8 cellular contexts compared by ENCODE assay signal in genomic region chr1:207751463-207751789, GRCh38. TPM values are rescaled to one million over a fixed set of nuclear protein-coding genes. Genes with fewer than 3 reads are reported as not detected.
A peak's percentile ranks its signal among the peaks of the same experiment; 100 is the strongest.
DNase-seq lines count a peak whose midpoint lies in the region; ATAC-seq and TF ChIP-seq lines count a peak whose summit lies in the region.
"Not testable (repeated sequence)": the region's sequence is repeated elsewhere in the genome, so short reads cannot be mapped to it uniquely, and the experiment has no call there.

No MANE protein-coding gene starts in this region.

- H3F3A ChIP-seq in Loucy (ENCODE audit: low read depth) = not testable (repeated sequence)

- H3K79me2 ChIP-seq in Loucy (ENCODE audit: insufficient read depth, low read length) (peaks cover 59% of the 10 kb centered on the region), hepatocyte (peaks cover 52% of the 10 kb centered on the region)

- ATAC-seq in GM21825 (IDR thresholded peaks at IDR 0.05; ENCODE audit: unreplicated experiment) = peak; percentile 0

- CTCF ChIA-PET in CD4-positive, alpha-beta memory T cell (lab: Charles Lee; ENCODE audit: partially characterized antibody) = not testable (repeated sequence)
- CTCF ChIA-PET in activated CD4-positive, alpha-beta memory T cell treated with anti-CD3 and anti-CD28 coated beads, Interleukin-2, amount 10 ng/mL, durations not matched to agents 7 days and 5 days (lab: Charles Lee) = interaction anchor here (1.9 kb wide), 1 partner anchor 134 kb away, joined by 6 read pairs; no protein-coding TSS in a partner anchor

- peak overlapping the region; percentile 74 to 96 for H3K4me3 ChIP-seq in CD4-positive, alpha-beta memory T cell (ENCODE audit: low read length in 2 of 2)
- H3K4me3 ChIP-seq in Loucy (ENCODE audit: low read length, poor library complexity, severe bottlenecking) = peak overlapping the region; percentile 92
- peak overlapping the region; percentile 74 for H3K4me3 ChIP-seq in choroid plexus epithelial cell (ENCODE audit: low read depth, low read length)
- H3K4me3 ChIP-seq in hepatocyte = peak overlapping the region; percentile 2

- H3K9me3 Mint-ChIP-seq in CD4-positive, alpha-beta memory T cell; activated CD4-positive, alpha-beta memory T cell treated with anti-CD3 and anti-CD28 coated beads, Interleukin-2, amount 10 ng/mL, durations not matched to agents 7 days and 5 days; nephron: not testable (repeated sequence)

- H3K9me3 ChIP-seq in CD4-positive, alpha-beta memory T cell (ENCODE audit: control insufficient read depth in 1 of 2, low read length in 2 of 2); Loucy (ENCODE audit: insufficient read depth, low read depth, low read length); hepatocyte (ENCODE audit: low read depth): not testable (repeated sequence)

- 27% methylated on average over 7 of the region's 7 CpGs for WGBS in hepatocyte (ENCODE audit: low lambda C conversion rate, missing lambda C conversion rate)

- H3K27me3 ChIP-seq in CD4-positive, alpha-beta memory T cell (ENCODE audit: insufficient read depth, low read length); Loucy (ENCODE audit: insufficient read depth, low read length, poor library complexity, severe bottlenecking); hepatocyte: not testable (repeated sequence)

- H3K9me2 ChIP-seq in Loucy (replicated peaks; ENCODE audit: low read depth, low read length); hepatocyte (replicated peaks; ENCODE audit: insufficient read depth): not testable (repeated sequence)

- H3K4me3 Mint-ChIP-seq in CD4-positive, alpha-beta memory T cell = peak overlapping the region; percentile 96 to 100 (median 100)
- H3K4me3 Mint-ChIP-seq in activated CD4-positive, alpha-beta memory T cell treated with anti-CD3 and anti-CD28 coated beads, Interleukin-2, amount 10 ng/mL, durations not matched to agents 7 days and 5 days = peak overlapping the region; percentile 100
- H3K4me3 Mint-ChIP-seq in nephron = peak overlapping the region; percentile 99

- peak overlapping the region; percentile 79 for H3K27ac ChIP-seq in CD4-positive, alpha-beta memory T cell (ENCODE audit: low read depth, low read length)
- H3K27ac ChIP-seq in hepatocyte = peak overlapping the region; percentile 95
- H3K27ac ChIP-seq in temporal lobe (ENCODE audit: low read depth, low read length) = peak overlapping the region; percentile 61

- peaks cover 6 to 17% of the 10 kb centered on the region in 2 donors for H3K36me3 Mint-ChIP-seq in CD4-positive, alpha-beta memory T cell
- peaks cover 11% of the 10 kb centered on the region for H3K36me3 Mint-ChIP-seq in activated CD4-positive, alpha-beta memory T cell treated with anti-CD3 and anti-CD28 coated beads, Interleukin-2, amount 10 ng/mL, durations not matched to agents 7 days and 5 days (ENCODE audit: low read depth)
- not testable (repeated sequence) for H3K36me3 Mint-ChIP-seq in nephron (ENCODE audit: low read depth)

- intact Hi-C loops in CD4-positive, alpha-beta memory T cell (cut with micrococcal nuclease) = loop anchor here (5.0 kb wide), 2 partner anchors 46 to 116 kb away; no protein-coding TSS in a partner anchor

- peak overlapping the region; percentile 86 for H3K9ac ChIP-seq in Loucy (ENCODE audit: low read depth, low read length, poor library complexity, severe bottlenecking)

- H4K20me1 ChIP-seq in Loucy (ENCODE audit: insufficient read depth, low read length, poor library complexity, severe bottlenecking) (peaks cover 44% of the 10 kb centered on the region), hepatocyte (ENCODE audit: insufficient read depth, poor library complexity, severe bottlenecking) (peaks cover 38% of the 10 kb centered on the region)

- H3K4me1 ChIP-seq in CD4-positive, alpha-beta memory T cell (ENCODE audit: insufficient read depth, low read length) = peaks cover 68% of the 10 kb centered on the region
- peaks cover 65% of the 10 kb centered on the region for H3K4me1 ChIP-seq in Loucy (ENCODE audit: insufficient read depth, low read length, poor library complexity, severe bottlenecking)
- H3K4me1 ChIP-seq in hepatocyte (ENCODE audit: insufficient read depth) = peaks cover 51% of the 10 kb centered on the region

- H3K27ac Mint-ChIP-seq in CD4-positive, alpha-beta memory T cell = peak overlapping the region; percentile 92 to 99 (median 98)
- peak overlapping the region; percentile 93 for H3K27ac Mint-ChIP-seq in activated CD4-positive, alpha-beta memory T cell treated with anti-CD3 and anti-CD28 coated beads, Interleukin-2, amount 10 ng/mL, durations not matched to agents 7 days and 5 days
- H3K27ac Mint-ChIP-seq in nephron = peak overlapping the region; percentile 98 to 99 (median 98)

- H3K27me3 Mint-ChIP-seq in CD4-positive, alpha-beta memory T cell; activated CD4-positive, alpha-beta memory T cell treated with anti-CD3 and anti-CD28 coated beads, Interleukin-2, amount 10 ng/mL, durations not matched to agents 7 days and 5 days; nephron (ENCODE audit: low read depth): not testable (repeated sequence)

- H3K4me2 ChIP-seq in Loucy (ENCODE audit: low read depth, low read length, poor library complexity, severe bottlenecking) = peak overlapping the region; percentile 96
- peak overlapping the region; percentile 74 for H3K4me2 ChIP-seq in hepatocyte

- peaks cover 50 to 81% (median 62%) of the 10 kb centered on the region in 4 donors for H3K4me1 Mint-ChIP-seq in CD4-positive, alpha-beta memory T cell
- H3K4me1 Mint-ChIP-seq in activated CD4-positive, alpha-beta memory T cell treated with anti-CD3 and anti-CD28 coated beads, Interleukin-2, amount 10 ng/mL, durations not matched to agents 7 days and 5 days = peaks cover 63% of the 10 kb centered on the region
- peaks cover 58% of the 10 kb centered on the region for H3K4me1 Mint-ChIP-seq in nephron

- peak overlapping the region; percentile 57 for H2AFZ ChIP-seq in Loucy (ENCODE audit: low read length)
- peak overlapping the region; percentile 42 for H2AFZ ChIP-seq in hepatocyte

- not testable (repeated sequence) for DNase-seq in CD4-positive, alpha-beta memory T cell; activated CD4-positive, alpha-beta memory T cell treated with anti-CD3 and anti-CD28 coated beads, Interleukin-2, amount 10 ng/mL, durations not matched to agents 7 days and 5 days; choroid plexus epithelial cell (ENCODE audit: low read depth); hepatocyte (ENCODE audit: low spot score)

- POLR2A ChIA-PET in CD4-positive, alpha-beta memory T cell (lab: Charles Lee; ENCODE audit: partially characterized antibody) = interaction anchor here (1.6 to 1.7 kb wide), 2 partner anchors 68 to 114 kb away, joined by 3 to 6 read pairs; no protein-coding TSS in a partner anchor
- POLR2A ChIA-PET in activated CD4-positive, alpha-beta memory T cell treated with anti-CD3 and anti-CD28 coated beads, Interleukin-2, amount 10 ng/mL, durations not matched to agents 7 days and 5 days (lab: Charles Lee) = interaction anchor here (1.1 to 2.3 kb wide), 3 partner anchors 12 to 699 kb away, joined by 3 to 10 read pairs (median 3); partner anchors contain the start of gene PFKFB2

- not testable (repeated sequence) for TF ChIP-seq CTCF in Loucy (conservative IDR thresholded peaks at IDR 0.05; ENCODE audit: low read length); choroid plexus epithelial cell (conservative IDR thresholded peaks at IDR 0.05; ENCODE audit: low read depth, low read length); hepatocyte (IDR thresholded peaks at IDR 0.05; ENCODE audit: poor library complexity); nephron (IDR thresholded peaks at IDR 0.05; ENCODE audit: unreplicated experiment in 3 of 3)

- not testable (repeated sequence) for H3K36me3 ChIP-seq in CD4-positive, alpha-beta memory T cell (ENCODE audit: insufficient read depth, low read length); Loucy (ENCODE audit: insufficient read depth, low read length); hepatocyte (replicated peaks; ENCODE audit: insufficient read depth, low read depth)

RNA-seq across cellular contexts. Expression of gene CD46, which starts 0.4 kb away (rescaled TPM):
- 100 to 1,000 TPM; 217 to 234 TPM for total RNA-seq in CD4-positive, alpha-beta memory T cell
- polyA plus RNA-seq in CD4-positive, alpha-beta memory T cell = 100 to 1,000 TPM; 171 to 176 TPM
- 100 to 1,000 TPM; 140 to 145 TPM for total RNA-seq in activated CD4-positive, alpha-beta memory T cell treated with anti-CD3 and anti-CD28 coated beads, Interleukin-2, amount 10 ng/mL, durations not matched to agents 7 days and 5 days
- total RNA-seq in hepatocyte = 228 and 235 TPM in 2 replicates
- 176 and 192 TPM in 2 replicates for polyA plus RNA-seq in hepatocyte
- total RNA-seq in temporal lobe = 67.9 TPM

Comparison
In these comparisons a context has a peak if more than half of its experiments do, and no peak if none do; other contexts are left out.
1. H3K4me3 ChIP-seq: peak in every context shown above with its lines; median percentile 92 in Loucy; 85 in CD4-positive, alpha-beta memory T cell; 74 in choroid plexus epithelial cell; 2 in hepatocyte.